ENCODE assay signal across 2 cellular contexts in the genomic region with DNA sequence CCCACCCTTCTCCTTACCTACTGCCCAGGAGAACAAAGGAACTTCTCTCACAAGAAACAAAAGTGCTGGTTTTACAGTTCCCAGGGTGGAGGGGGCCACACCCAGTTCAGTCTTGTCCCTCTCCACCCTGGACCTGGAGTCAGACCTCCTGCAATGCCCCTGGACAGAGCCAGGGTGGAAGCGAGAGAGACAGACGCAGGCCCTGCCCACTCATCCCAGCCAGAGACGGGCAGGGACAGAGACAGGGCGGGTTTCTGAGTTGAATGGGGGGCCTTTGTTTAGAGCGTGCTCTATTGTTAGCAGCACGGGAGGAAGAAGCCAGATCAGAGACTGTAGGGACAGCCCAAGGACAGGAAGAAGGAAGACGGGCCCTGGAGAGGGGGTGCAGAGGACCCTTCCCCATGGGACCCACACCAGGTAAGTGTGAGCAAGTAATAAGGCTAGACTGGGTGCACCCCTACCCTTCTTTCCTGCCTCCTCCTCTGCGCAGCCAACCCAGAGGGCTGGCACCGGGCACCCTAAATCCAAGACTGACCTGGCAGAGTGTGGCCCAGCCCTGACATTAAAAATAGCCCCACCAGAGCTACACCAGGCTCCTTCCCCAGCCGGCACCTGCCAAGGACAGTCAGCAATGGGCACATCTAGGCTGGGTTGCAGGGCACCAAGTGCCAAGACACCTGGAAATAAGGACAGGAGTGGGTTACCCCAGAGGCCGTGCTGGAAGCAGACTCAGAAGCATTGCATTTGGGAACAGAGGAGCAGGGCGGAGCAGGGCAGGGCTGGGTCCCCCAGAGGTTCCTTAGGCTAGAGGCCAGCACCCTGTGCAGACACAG.
TF ChIP-seq lines count a peak whose summit lies in the region.

No MANE protein-coding gene starts in this region.

TF ChIP-seq in Ishikawa, 13 proteins besides CTCF, POLR2A, EP300 and RAD21:
- TF ChIP-seq, protein P1, sequence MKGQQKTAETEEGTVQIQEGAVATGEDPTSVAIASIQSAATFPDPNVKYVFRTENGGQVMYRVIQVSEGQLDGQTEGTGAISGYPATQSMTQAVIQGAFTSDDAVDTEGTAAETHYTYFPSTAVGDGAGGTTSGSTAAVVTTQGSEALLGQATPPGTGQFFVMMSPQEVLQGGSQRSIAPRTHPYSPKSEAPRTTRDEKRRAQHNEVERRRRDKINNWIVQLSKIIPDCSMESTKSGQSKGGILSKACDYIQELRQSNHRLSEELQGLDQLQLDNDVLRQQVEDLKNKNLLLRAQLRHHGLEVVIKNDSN (IDR thresholded peaks at IDR 0.05) = no peak
- TF ChIP-seq YY1 (IDR thresholded peaks at IDR 0.05; ENCODE audit: low read depth) (no peak), FOXM1 (IDR thresholded peaks at IDR 0.05; ENCODE audit: borderline replicate concordance, low read depth) (0 out of 2 replicates have a peak, but pooled peaks have one; percentile 29), EGR1 (IDR thresholded peaks at IDR 0.05) (no peak), ZBTB7A (IDR thresholded peaks at IDR 0.05; ENCODE audit: low read depth) (peak; percentile 77), NFIC (IDR thresholded peaks at IDR 0.05) (peak; percentile 38), TAF1 (IDR thresholded peaks at IDR 0.05; ENCODE audit: low read depth) (no peak), CREB1 (IDR thresholded peaks at IDR 0.05; ENCODE audit: low read depth) (no peak), TCF12 (IDR thresholded peaks at IDR 0.05; ENCODE audit: low read depth) (peak; percentile 79), TEAD4 (IDR thresholded peaks at IDR 0.05) (0 out of 2 replicates have a peak, but pooled peaks have one; percentile 12), CEBPB (IDR thresholded peaks at IDR 0.05) (no peak)

TF ChIP-seq in H1, 55 proteins besides CTCF, POLR2A, EP300 and RAD21:
- TF ChIP-seq GABPA (IDR thresholded peaks at IDR 0.05; ENCODE audit: borderline replicate concordance, insufficient read depth, low read length) (peak; percentile 23; the same call in 1 of the 2 replicates), POLR2AphosphoS5 (IDR thresholded peaks at IDR 0.05; ENCODE audit: low read depth, low read length) (no peak), SIN3A (conservative IDR thresholded peaks at IDR 0.05 in 1 of 2, IDR thresholded peaks at IDR 0.05 in 1 of 2; ENCODE audit: low read depth in 1 of 2, low read length in 2 of 2) (0 out of 4 replicates have a peak, but pooled peaks of 1 of the 2 experiments have one; percentile 24)
